Comparison of ENCODE assay signal across 10 cellular contexts in the genomic region with DNA sequence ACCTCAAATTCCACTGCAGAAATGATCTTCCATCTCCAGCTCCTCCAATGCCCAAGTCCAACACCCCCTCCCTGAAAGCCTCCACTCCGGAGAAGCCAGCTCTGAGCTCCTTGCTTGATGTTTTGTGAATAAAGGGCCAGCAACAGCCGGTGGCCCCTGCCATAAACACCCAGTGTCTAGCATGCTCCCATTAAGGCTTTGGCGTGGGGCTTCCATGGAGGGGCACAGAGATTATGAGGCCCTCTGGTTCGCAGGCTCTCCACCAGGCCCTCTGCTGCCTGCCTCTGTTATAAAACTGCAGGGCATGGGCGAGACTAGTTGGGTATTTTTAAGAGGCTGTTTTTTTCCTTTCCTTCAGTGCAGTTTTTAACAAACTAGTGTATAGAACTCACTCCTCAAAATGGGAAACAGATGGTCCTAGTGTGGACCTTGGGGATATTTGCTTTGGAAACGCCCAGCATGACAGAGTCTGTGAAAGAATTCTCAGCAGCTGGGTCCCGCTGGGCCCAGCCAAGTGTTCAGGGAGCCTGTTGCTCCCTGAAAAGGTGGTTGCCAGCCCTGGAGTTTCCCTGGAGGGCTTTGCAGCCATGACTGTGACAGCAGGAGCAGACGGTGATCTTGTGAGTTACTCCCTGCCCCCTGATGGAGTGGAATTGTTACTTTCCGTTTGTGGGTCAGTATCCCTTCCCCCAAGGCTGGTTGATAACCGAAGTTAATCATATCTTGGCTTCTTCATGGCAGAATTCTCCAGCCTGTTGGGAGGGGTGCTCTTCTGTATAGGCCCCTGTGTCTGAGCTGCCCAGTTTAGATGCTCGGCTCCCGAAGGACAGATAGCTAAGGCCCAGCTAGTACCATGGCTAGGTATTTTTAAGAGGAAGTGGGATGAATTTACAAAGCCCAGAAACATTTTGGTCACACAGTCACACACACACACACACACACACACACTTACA.
DNase-seq lines count a peak whose midpoint lies in the region; ATAC-seq and TF ChIP-seq lines count a peak whose summit lies in the region.
"Had no signal": no experiment of that assay in that cellular context is flagged by ENCODE, and none has a peak within 500 bp of the region (broad histone marks: within the 10 kb centered on the region; RNA-seq: fewer than 3 reads in every experiment).

No MANE protein-coding gene starts in this region.

- ATAC-seq in left lung (peak; percentile 20), GM21529 (IDR thresholded peaks at IDR 0.05; ENCODE audit: unreplicated experiment) (no peak)
- ATAC-seq: CD8-positive, alpha-beta T cell had no signal

- TF ChIP-seq POLR2A in stomach (IDR thresholded peaks at IDR 0.05), result no peak

- TF ChIP-seq CTCF in colonic mucosa (IDR thresholded peaks at IDR 0.05), result no peak
- TF ChIP-seq CTCF in left lung (IDR thresholded peaks at IDR 0.05), result no peak
- no peak for TF ChIP-seq CTCF in stomach (IDR thresholded peaks at IDR 0.05)

- H3K9ac ChIP-seq in colonic mucosa (ENCODE audit: low read depth in 2 of 2, low read length in 2 of 2), result no peak overlapping the region

- DNase-seq in GM04503 (ENCODE audit: low read depth) (peak; percentile 62), colonic mucosa (no peak), left lung (no peak), stomach (no peak), hepatic stellate cell (ENCODE audit: low spot score) (no peak), NCI-H187 (lab: John Stamatoyannopoulos, UW) (no peak)
- no peak for DNase-seq in effector CD8-positive, alpha-beta T cell (lab: John Stamatoyannopoulos, UW)
- DNase-seq: CD8-positive, alpha-beta T cell; NCI-H1105 treated with DMSO at 0.1 percent for 48 hours had no signal

- intact Hi-C loops in colonic mucosa (cut with DNase I) (no loop called here), left lung (cut with DNase I) (no loop called here), stomach (cut with DNase I; ENCODE audit: low total_unique reads) (no loop called here)

- H3K27me3 ChIP-seq in colonic mucosa (no peaks in the 10 kb centered on the region), left lung (no peaks in the 10 kb centered on the region), stomach (no peaks in the 10 kb centered on the region)

- no peak overlapping the region for H3K4me3 ChIP-seq in colonic mucosa
- no peak overlapping the region for H3K4me3 ChIP-seq in left lung
- no peak overlapping the region for H3K4me3 ChIP-seq in stomach

- H3K4me1 ChIP-seq in colonic mucosa (no peaks in the 10 kb centered on the region), left lung (peaks cover 11 to 22% of the 10 kb centered on the region in 2 donors), stomach (peaks cover 0 to 20% (median 13%) of the 10 kb centered on the region in 4 donors)

- no peak for TF ChIP-seq EP300 in stomach (IDR thresholded peaks at IDR 0.05)

- H3K9me3 ChIP-seq in colonic mucosa, result no peaks in the 10 kb centered on the region
- H3K9me3 ChIP-seq in left lung, result peaks cover 0 to 21% of the 10 kb centered on the region in 2 donors
- peaks cover 0 to 17% (median 4%) of the 10 kb centered on the region in 4 donors for H3K9me3 ChIP-seq in stomach

- no peaks in the 10 kb centered on the region for H3K36me3 ChIP-seq in colonic mucosa
- H3K36me3 ChIP-seq in left lung, result no peaks in the 10 kb centered on the region
- no peaks in the 10 kb centered on the region for H3K36me3 ChIP-seq in stomach

- peak overlapping the region; percentile 11 for H3K27ac ChIP-seq in colonic mucosa
- H3K27ac ChIP-seq in left lung, result peak overlapping the region in 1 of 2 donors; percentile 79
- H3K27ac ChIP-seq in stomach, result peak overlapping the region; percentile 3 to 71 (median 59)

- WGBS in stomach, 5 donors, result 60 to 72% (median 67%) methylated on average over 11 to 12 of the region's 12 CpGs
